ENCODE assay signal across 22 cellular contexts in genomic region chr2:75527676-75528075, GRCh38. TPM values are rescaled to one million over a fixed set of nuclear protein-coding genes. Genes with fewer than 3 reads are reported as not detected.
DNase-seq lines count a peak whose midpoint lies in the region; ATAC-seq, FAIRE-seq and TF ChIP-seq lines count a peak whose summit lies in the region.
"Had no signal": no experiment of that assay in that cellular context is flagged by ENCODE, and none has a peak within 500 bp of the region (broad histone marks: within the 10 kb centered on the region; RNA-seq: fewer than 3 reads in every experiment).

No MANE protein-coding gene starts in this region.

- no peaks in the 10 kb centered on the region for H3K27me3 ChIP-seq in adipocyte (replicated peaks; ENCODE audit: control insufficient read depth, insufficient read depth, low read length)
- H3K27me3 ChIP-seq in keratinocyte (ENCODE audit: control insufficient read depth, extremely low read depth, insufficient read depth, low read length): no peaks in the 10 kb centered on the region
- H3K27me3 ChIP-seq in smooth muscle cell (ENCODE audit: low read depth): no peaks in the 10 kb centered on the region

- 93% methylated on average over 1 of the region's 1 CpG for WGBS in smooth muscle cell (ENCODE audit: low lambda C conversion rate)

- H3K36me3 ChIP-seq in adipocyte (ENCODE audit: control insufficient read depth, insufficient read depth, low read length, severe bottlenecking) (no peaks in the 10 kb centered on the region), keratinocyte (ENCODE audit: control insufficient read depth in 2 of 2, extremely low read depth in 1 of 2, insufficient read depth in 2 of 2, low read length in 2 of 2) (no peaks in the 10 kb centered on the region), smooth muscle cell (ENCODE audit: low read depth) (no peaks in the 10 kb centered on the region)

- no peak overlapping the region for H2AFZ ChIP-seq in keratinocyte (ENCODE audit: control insufficient read depth, low read length)
- H2AFZ ChIP-seq in smooth muscle cell (ENCODE audit: low read depth): no peak overlapping the region

- no peaks in the 10 kb centered on the region for H3K9me1 ChIP-seq in keratinocyte (ENCODE audit: control insufficient read depth, extremely low read depth, insufficient read depth, low read length)

- H3K9me3 ChIP-seq in adipocyte (ENCODE audit: control insufficient read depth, low read length): no peaks in the 10 kb centered on the region
- H3K9me3 ChIP-seq in keratinocyte (ENCODE audit: control insufficient read depth, low read depth, low read length): no peaks in the 10 kb centered on the region
- H3K9me3 ChIP-seq in smooth muscle cell (replicated peaks; ENCODE audit: low read depth): no peaks in the 10 kb centered on the region
- H3K9me3 ChIP-seq: SK-N-SH had no signal

- in situ Hi-C loops in ACHN (cut with HindIII; ENCODE audit: low pct_ligation_motif_present, low pct_unique_long_range_greater_than_20kb, low sequenced_read_pairs): no loop called here

- dilution Hi-C loops in keratinocyte (cut with MboI; ENCODE audit: extremely low pct_ligation_motif_present, low sequenced_read_pairs): no loop called here

- FAIRE-seq in keratinocyte (lab: Jason Lieb, UNC): no peak
- FAIRE-seq: G401.6 had no signal

- peaks cover 14% of the 10 kb centered on the region for H3K79me2 ChIP-seq in keratinocyte (ENCODE audit: control insufficient read depth, insufficient read depth, low read length)
- peaks cover 32% of the 10 kb centered on the region for H3K79me2 ChIP-seq in smooth muscle cell (ENCODE audit: low read depth)

- ATAC-seq in GM19463 (IDR thresholded peaks at IDR 0.05; ENCODE audit: unreplicated experiment): no peak

- H4K20me1 ChIP-seq in keratinocyte (ENCODE audit: control insufficient read depth, extremely low read depth, insufficient read depth, low read length): peaks cover 4% of the 10 kb centered on the region
- peaks cover 68% of the 10 kb centered on the region for H4K20me1 ChIP-seq in smooth muscle cell (ENCODE audit: low read depth)

- H3K27ac ChIP-seq in keratinocyte (ENCODE audit: control insufficient read depth, insufficient read depth, low read length): no peak overlapping the region
- peak overlapping the region; percentile 29 for H3K27ac ChIP-seq in smooth muscle cell (ENCODE audit: low read depth)
- H3K27ac ChIP-seq: C4-2B, HL-60 had no signal

- H3K9ac ChIP-seq in adipocyte (ENCODE audit: low read length) (no peak overlapping the region), keratinocyte (ENCODE audit: control insufficient read depth, extremely low read depth, insufficient read depth, low read length) (peak overlapping the region; percentile 4), smooth muscle cell (ENCODE audit: low read depth) (no peak overlapping the region)
- H3K9ac ChIP-seq: SK-N-SH had no signal

- H3K4me3 ChIP-seq in adipocyte (ENCODE audit: low read length) (no peak overlapping the region), keratinocyte (ENCODE audit: control insufficient read depth in 2 of 3, extremely low read depth in 1 of 3, insufficient read depth in 2 of 3, low read depth in 1 of 3, low read length in 3 of 3) (no peak overlapping the region), smooth muscle cell (no peak overlapping the region)

- H3F3A ChIP-seq in smooth muscle cell (ENCODE audit: low read depth): no peaks in the 10 kb centered on the region

- H3K4me1 ChIP-seq in adipocyte (ENCODE audit: control insufficient read depth, insufficient read depth, low read length): peaks cover 12% of the 10 kb centered on the region
- H3K4me1 ChIP-seq in keratinocyte (ENCODE audit: control insufficient read depth, extremely low read depth, insufficient read depth, low read length): peaks cover 54% of the 10 kb centered on the region
- no peaks in the 10 kb centered on the region for H3K4me1 ChIP-seq in smooth muscle cell (ENCODE audit: low read depth)

- DNase-seq in EH (ENCODE audit: low read depth) (peak; percentile 35), adipocyte (ENCODE audit: low read depth) (peak; percentile 74), keratinocyte (ENCODE audit: low read depth, low spot score) (no peak), smooth muscle cell (lab: John Stamatoyannopoulos, UW; ENCODE audit: unreplicated experiment) (no peak), dedifferentiated amniotic fluid mesenchymal stem cell (ENCODE audit: extremely low spot score) (no peak), ACHN (no peak)
- DNase-seq: AML-193; DMS79 treated with DMSO at 0.1 percent for 48 hours; H7; IMR-90; MM.1S; NCI-H1092 treated with DMSO at 0.1 percent for 48 hours; NCI-H510A; NCI-H748 treated with DMSO at 0.1 percent for 48 hours; NK-92 treated with Interleukin-12 subunit alpha and Interleukin-12 subunit beta, amount 100 ng/mL, for 24 hours; RPMI8226; SHP77 treated with DMSO at 0.1 percent for 48 hours; SK-N-SH had no signal

- TF ChIP-seq CTCF in keratinocyte (optimal IDR thresholded peaks at IDR 0.05 in 1 of 3, IDR thresholded peaks at IDR 0.05 in 1 of 3, conservative IDR thresholded peaks at IDR 0.05 in 1 of 3; ENCODE audit: extremely low read depth in 1 of 3, insufficient read depth in 2 of 3, low read length in 3 of 3): no peak
- TF ChIP-seq CTCF in smooth muscle cell (IDR thresholded peaks at IDR 0.05; ENCODE audit: borderline replicate concordance, insufficient read depth, poor library complexity, severe bottlenecking): no peak

- H3K4me2 ChIP-seq in keratinocyte (ENCODE audit: control insufficient read depth, extremely low read depth, insufficient read depth, low read depth, low read length): no peak overlapping the region
- H3K4me2 ChIP-seq in smooth muscle cell: no peak overlapping the region
- H3K4me2 ChIP-seq: SK-N-SH had no signal

RNA-seq across cellular contexts. Expression of gene EVA1A, which starts 33.1 kb away (rescaled TPM):
- 11.5 to 14.6 TPM (median 12.5 TPM) in 3 replicates for polyA plus RNA-seq in keratinocyte
- polyA plus RNA-seq in keratinocyte (2011; ENCODE audit: low read depth): 3.2 TPM
- polyA plus RNA-seq in keratinocyte (2011; cell fraction: cytosol; rRNA removed): 10.1 and 17.4 TPM in 2 replicates
- 9.9 and 13.2 TPM in 2 replicates for polyA plus RNA-seq in keratinocyte (2011; cell fraction: nucleus; rRNA removed)
- polyA plus RNA-seq in keratinocyte (2012; ENCODE audit: low replicate concordance): 2.5 and 23.9 TPM in 2 replicates
- polyA minus RNA-seq in keratinocyte: 18.1 to 32.8 TPM (median 21.6 TPM) in 3 replicates
- 24.7 TPM for polyA minus RNA-seq in keratinocyte (2011; cell fraction: cytosol; rRNA and poly(A)+ RNA removed)
- 13.8 and 15.4 TPM in 2 replicates for polyA minus RNA-seq in keratinocyte (2011; cell fraction: nucleus; rRNA and poly(A)+ RNA removed)
- total RNA-seq in smooth muscle cell: 54.3 and 84.1 TPM in 2 replicates
- polyA plus RNA-seq in smooth muscle cell: 72.8 and 89.2 TPM in 2 replicates

Comparison
In these comparisons a context has a peak if more than half of its experiments do, and no peak if none do; other contexts are left out.
1. DNase-seq: peak in EH (single experiment) and adipocyte (single experiment); none in keratinocyte (single experiment), smooth muscle cell (single experiment), dedifferentiated amniotic fluid mesenchymal stem cell (single experiment) and ACHN (single experiment).